ENCODE assay signal across 8 cellular contexts in genomic region chr2:202912824-202913223, GRCh38. TPM values are rescaled to one million over a fixed set of nuclear protein-coding genes. Genes with fewer than 3 reads are reported as not detected.
DNase-seq lines count a peak whose midpoint lies in the region; ATAC-seq and TF ChIP-seq lines count a peak whose summit lies in the region.
"Not testable (repeated sequence)": the region's sequence is repeated elsewhere in the genome, so short reads cannot be mapped to it uniquely, and the experiment has no call there.

No MANE protein-coding gene starts in this region.

- intact Hi-C loops in body of pancreas (cut with DNase I); lower lobe of right lung (cut with DNase I): not testable (repeated sequence)
- intact Hi-C loops in prostate gland (cut with DNase I) = loop anchor here (10.0 kb wide), 1 partner anchor 102 kb away; the partner anchor contains the start of gene NBEAL1

- TF ChIP-seq CTCF in DOHH2 (IDR thresholded peaks at IDR 0.05; ENCODE audit: low read depth, low read length, poor library complexity, severe bottlenecking); VCaP (conservative IDR thresholded peaks at IDR 0.05); body of pancreas (IDR thresholded peaks at IDR 0.05); fibroblast of pulmonary artery (IDR thresholded peaks at IDR 0.05; ENCODE audit: low read length, missing control alignments); lower lobe of right lung (IDR thresholded peaks at IDR 0.05); prostate gland (IDR thresholded peaks at IDR 0.05); upper lobe of left lung (IDR thresholded peaks at IDR 0.05): not testable (repeated sequence)

- H3K4me1 ChIP-seq in DOHH2 (ENCODE audit: control insufficient read depth, low read length) = peaks cover 19% of the 10 kb centered on the region
- peaks cover 11% of the 10 kb centered on the region for H3K4me1 ChIP-seq in body of pancreas
- peaks cover 23% of the 10 kb centered on the region for H3K4me1 ChIP-seq in lower lobe of right lung
- H3K4me1 ChIP-seq in prostate gland (replicated peaks) = not testable (repeated sequence)
- peaks cover 11 to 31% (median 15%) of the 10 kb centered on the region in 4 donors for H3K4me1 ChIP-seq in upper lobe of left lung

- H4K20me1 ChIP-seq in DOHH2 (ENCODE audit: control insufficient read depth, insufficient read depth, low read depth, low read length) = not testable (repeated sequence)

- H3K36me3 ChIP-seq in DOHH2 (ENCODE audit: control insufficient read depth, low read length) = peaks cover 15% of the 10 kb centered on the region
- not testable (repeated sequence) for H3K36me3 ChIP-seq in KOPT-K1 (ENCODE audit: insufficient read depth, low read length); body of pancreas (replicated peaks in 1 of 2; ENCODE audit: insufficient read depth in 1 of 2, low read depth in 2 of 2); lower lobe of right lung; prostate gland; upper lobe of left lung

- DNase-seq in body of pancreas; fibroblast of pulmonary artery (ENCODE audit: low read depth); lower lobe of right lung; upper lobe of left lung: not testable (repeated sequence)
- peak; percentile 11 for DNase-seq in prostate gland (ENCODE audit: low spot score)

- not testable (repeated sequence) for H3K9me2 ChIP-seq in DOHH2 (replicated peaks; ENCODE audit: control insufficient read depth, low read length)

- H3F3A ChIP-seq in DOHH2 (ENCODE audit: control insufficient read depth, insufficient read depth) = not testable (repeated sequence)

- H3K27ac ChIP-seq in DOHH2 (ENCODE audit: low read depth, low read length) (peak overlapping the region; percentile 35; the same call in 1 of the 2 replicates), KOPT-K1 (ENCODE audit: low read depth, low read length, poor library complexity, severe bottlenecking) (peak overlapping the region; percentile 89), VCaP (peak overlapping the region; percentile 90), body of pancreas (peak overlapping the region in 3 of 4 donors; percentile 57 to 92 (median 88)), lower lobe of right lung (peak overlapping the region; percentile 74), prostate gland (peak overlapping the region; percentile 84 to 88), upper lobe of left lung (peak overlapping the region; percentile 74 to 92 (median 82))

- TF ChIP-seq EP300 in upper lobe of left lung (IDR thresholded peaks at IDR 0.05) = not testable (repeated sequence)

- not testable (repeated sequence) for H3K9me3 ChIP-seq in DOHH2 (ENCODE audit: control insufficient read depth, insufficient read depth, low read length); KOPT-K1 (ENCODE audit: insufficient read depth, low read length, poor library complexity, severe bottlenecking); body of pancreas; lower lobe of right lung; prostate gland; upper lobe of left lung

- H3K4me2 ChIP-seq in DOHH2 (ENCODE audit: low read length) = peak overlapping the region; percentile 78

- WGBS in body of pancreas, 2 donors = 0 to 5% methylated on average over 7 to 8 of the region's 8 CpGs
- WGBS in prostate gland = 3% methylated on average over 8 of the region's 8 CpGs
- WGBS in upper lobe of left lung, 2 donors = 1 to 6% methylated on average over 7 to 8 of the region's 8 CpGs

- H3K4me3 ChIP-seq in DOHH2 (ENCODE audit: low read length) = peak overlapping the region; percentile 83
- H3K4me3 ChIP-seq in body of pancreas = peak overlapping the region in 1 of 2 donors; percentile 69
- peak overlapping the region; percentile 86 for H3K4me3 ChIP-seq in fibroblast of pulmonary artery (replicated peaks; ENCODE audit: low read depth, low read length)
- peak overlapping the region; percentile 63 for H3K4me3 ChIP-seq in lower lobe of right lung
- peak overlapping the region; percentile 48 to 55 for H3K4me3 ChIP-seq in prostate gland
- H3K4me3 ChIP-seq in upper lobe of left lung = peak overlapping the region; percentile 4 to 93 (median 68)

- TF ChIP-seq POLR2A in body of pancreas (IDR thresholded peaks at IDR 0.05); prostate gland (IDR thresholded peaks at IDR 0.05); upper lobe of left lung (IDR thresholded peaks at IDR 0.05): not testable (repeated sequence)

- H3K27me3 ChIP-seq in DOHH2 (ENCODE audit: control insufficient read depth, low read length); body of pancreas; lower lobe of right lung (ENCODE audit: low read depth); prostate gland (replicated peaks; ENCODE audit: insufficient read depth); upper lobe of left lung: not testable (repeated sequence)

- peaks cover 47% of the 10 kb centered on the region for H3K79me2 ChIP-seq in DOHH2 (ENCODE audit: control insufficient read depth, low read length)

- not testable (repeated sequence) for ATAC-seq in body of pancreas; upper lobe of left lung (ENCODE audit: low FRiP score in 2 of 2)
- ATAC-seq in lower lobe of right lung = peak in 1 of 2 donors; percentile 4

RNA-seq across cellular contexts. Expression of gene CARF, which starts 0.7 kb away (rescaled TPM):
- 1 to 10 TPM; 2.6 to 8.0 TPM for total RNA-seq in body of pancreas
- total RNA-seq in lower lobe of right lung = 11.4 TPM
- total RNA-seq in prostate gland = 10 to 100 TPM; 14.3 to 15.8 TPM
- 10 to 100 TPM in 2 of 6 donors, 1 to 10 TPM in 4; 6.4 to 24.1 (median 8.7) TPM for total RNA-seq in upper lobe of left lung

RNA-seq across cellular contexts. Expression of gene WDR12, which starts 1.4 kb away (rescaled TPM):
- 1 to 10 TPM; 5.3 to 9.9 TPM for total RNA-seq in body of pancreas
- total RNA-seq in lower lobe of right lung = 21.2 TPM
- 10 to 100 TPM in 1 of 2 donors, 1 to 10 TPM in 1; 8.9 to 10.5 TPM for total RNA-seq in prostate gland
- total RNA-seq in upper lobe of left lung = 10 to 100 TPM; 15.8 to 44.0 (median 27.8) TPM

RNA-seq across cellular contexts. Expression of gene ICA1L, which starts 41.3 kb away (rescaled TPM):
- total RNA-seq in body of pancreas (10 to 100 TPM in 1 of 2 donors, 1 to 10 TPM in 1; 6.7 to 34.6 TPM), lower lobe of right lung (5.6 TPM), prostate gland (10 to 100 TPM in 1 of 2 donors, 1 to 10 TPM in 1; 8.9 to 15.8 TPM), upper lobe of left lung (10 to 100 TPM in 2 of 6 donors, 1 to 10 TPM in 4; 3.0 to 28.3 (median 5.7) TPM)

Comparison
In these comparisons a context has a peak if more than half of its experiments do, and no peak if none do; other contexts are left out.
1. H3K27ac ChIP-seq: peak in every context shown above with its lines; median percentile 90 in VCaP; 89 in KOPT-K1; 88 in body of pancreas; 86 in prostate gland; 82 in upper lobe of left lung; 74 in lower lobe of right lung; 35 in DOHH2.